Comparison of ENCODE assay signal across 13 cellular contexts in the genomic region with DNA sequence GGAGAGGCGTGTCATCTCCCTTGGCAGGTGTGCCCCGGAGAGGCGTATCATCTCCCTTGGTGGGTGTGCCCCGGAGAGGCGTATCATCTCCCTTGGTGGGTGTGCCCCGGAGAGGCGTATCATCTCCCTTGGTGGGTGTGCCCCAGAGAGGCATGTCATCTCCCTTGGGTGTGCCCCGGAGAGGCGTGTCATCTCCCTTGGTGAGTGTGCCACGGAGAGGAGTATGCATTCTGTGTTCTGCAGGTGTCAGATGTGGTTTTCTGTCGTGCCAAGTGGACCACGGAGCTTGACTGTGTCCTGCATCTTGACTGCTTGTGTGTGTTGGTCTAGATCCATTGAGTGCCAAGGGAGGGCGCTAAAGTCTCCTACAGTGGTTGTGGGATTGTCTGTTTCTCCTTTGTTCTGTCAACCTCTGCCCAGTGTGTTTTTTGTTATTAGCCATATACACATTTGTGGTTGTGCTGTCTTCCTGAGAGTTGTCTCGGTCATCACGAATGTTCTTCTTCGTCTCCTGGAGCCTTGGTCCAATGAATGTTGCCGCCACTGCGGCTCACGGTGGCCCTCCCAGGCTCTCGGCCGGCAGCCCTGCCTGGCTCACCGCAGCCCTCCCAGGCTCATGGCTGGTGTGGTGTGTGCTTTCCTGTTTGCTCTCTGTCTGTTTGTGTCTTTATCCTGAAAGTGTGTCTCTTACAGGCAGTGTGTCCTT.
DNase-seq lines count a peak whose midpoint lies in the region; ATAC-seq and TF ChIP-seq lines count a peak whose summit lies in the region.
"Had no signal": no experiment of that assay in that cellular context is flagged by ENCODE, and none has a peak within 500 bp of the region (broad histone marks: within the 10 kb centered on the region; RNA-seq: fewer than 3 reads in every experiment).

No MANE protein-coding gene starts in this region.

- ATAC-seq in sciatic nerve (no peak), SK-N-SH treated with all-trans-retinoic acid at 6 μM for 48 hours (no peak)
- ATAC-seq: lower lobe of right lung had no signal

- no peaks in the 10 kb centered on the region for H3F3A ChIP-seq in DOHH2 (ENCODE audit: control insufficient read depth, insufficient read depth)

- TF ChIP-seq CTCF in DOHH2 (IDR thresholded peaks at IDR 0.05; ENCODE audit: low read depth, low read length, poor library complexity, severe bottlenecking) (peak; percentile 45), epithelial cell of esophagus (IDR thresholded peaks at IDR 0.05; ENCODE audit: insufficient read depth, low read depth, low read length, missing control alignments) (no peak), Calu3 (IDR thresholded peaks at IDR 0.05; ENCODE audit: unreplicated experiment) (no peak)

- no peak overlapping the region for H3K4me3 Mint-ChIP-seq in Calu3 (ENCODE audit: low read depth, unreplicated experiment)
- H3K4me3 Mint-ChIP-seq: brain had no signal

- H3K27ac ChIP-seq in DOHH2 (ENCODE audit: low read depth, low read length) (no peak overlapping the region), Karpas-422 (ENCODE audit: low read length) (no peak overlapping the region)
- H3K27ac ChIP-seq: lower lobe of right lung had no signal

- no TSS peak for BruUV-seq in Calu3 (replicated peaks; lab: Mats Ljungman, UMichigan)

- H4K20me1 ChIP-seq in DOHH2 (ENCODE audit: control insufficient read depth, insufficient read depth, low read depth, low read length): no peaks in the 10 kb centered on the region
- peaks cover 34% of the 10 kb centered on the region for H4K20me1 ChIP-seq in Karpas-422 (ENCODE audit: insufficient read depth, low read depth, low read length)

- H3K9me2 ChIP-seq in DOHH2 (replicated peaks; ENCODE audit: control insufficient read depth, low read length): no peaks in the 10 kb centered on the region
- no peaks in the 10 kb centered on the region for H3K9me2 ChIP-seq in Karpas-422 (replicated peaks; ENCODE audit: insufficient read depth, low read length)

- H3K27me3 ChIP-seq in DOHH2 (ENCODE audit: control insufficient read depth, low read length) (no peaks in the 10 kb centered on the region), Karpas-422 (ENCODE audit: low read length) (peaks cover under 1% of the 10 kb centered on the region; the same call in 1 of the 2 replicates)

- H3K4me1 ChIP-seq in DOHH2 (ENCODE audit: control insufficient read depth, low read length): peaks cover 10% of the 10 kb centered on the region
- H3K4me1 ChIP-seq in Karpas-422 (ENCODE audit: low read length): peaks cover 48% of the 10 kb centered on the region

- DNase-seq in Karpas-422 (peak; percentile 77), epithelial cell of esophagus (ENCODE audit: low read depth) (peak; percentile 40), sciatic nerve (ENCODE audit: low spot score) (peak; percentile 47), NOMO-1 (lab: John Stamatoyannopoulos, UW; ENCODE audit: unreplicated experiment in 2 of 2) (no peak), Calu3 (no peak)
- no peak for DNase-seq in stimulated activated naive CD4-positive, alpha-beta T cell (lab: John Stamatoyannopoulos, UW)
- DNase-seq: activated CD8-positive, alpha-beta memory T cell treated with anti-CD3 and anti-CD28 coated beads, Interleukin-2, amount 50 U/mL, for 48 hours; lower lobe of right lung; NCI-H2227 treated with DMSO at 0.1 percent for 48 hours; stimulated activated CD8-positive, alpha-beta memory T cell treated with anti-CD3 and anti-CD28 coated beads, Interleukin-4, amount 100 ng/mL, for 48 hours had no signal

- H3K27me3 Mint-ChIP-seq in Calu3 (ENCODE audit: unreplicated experiment): no peaks in the 10 kb centered on the region
- H3K27me3 Mint-ChIP-seq: brain had no signal

- H3K36me3 ChIP-seq in DOHH2 (ENCODE audit: control insufficient read depth, low read length) (no peaks in the 10 kb centered on the region), Karpas-422 (ENCODE audit: insufficient read depth, low read length) (no peaks in the 10 kb centered on the region)
- H3K36me3 ChIP-seq: lower lobe of right lung had no signal

- no peaks in the 10 kb centered on the region for H3K36me3 Mint-ChIP-seq in Calu3 (ENCODE audit: insufficient read depth, unreplicated experiment)
- H3K36me3 Mint-ChIP-seq: brain had no signal

- H3K79me2 ChIP-seq in DOHH2 (ENCODE audit: control insufficient read depth, low read length): no peaks in the 10 kb centered on the region
- no peaks in the 10 kb centered on the region for H3K79me2 ChIP-seq in Karpas-422 (ENCODE audit: low read length)

- H3K9me3 ChIP-seq in DOHH2 (ENCODE audit: control insufficient read depth, insufficient read depth, low read length) (no peaks in the 10 kb centered on the region), Karpas-422 (ENCODE audit: low read length) (no peaks in the 10 kb centered on the region)
- H3K9me3 ChIP-seq: lower lobe of right lung had no signal

- H3K4me2 ChIP-seq in DOHH2 (ENCODE audit: low read length) (no peak overlapping the region), Karpas-422 (ENCODE audit: low read depth, low read length, poor library complexity, severe bottlenecking) (peak overlapping the region; percentile 12)

- no peak overlapping the region for H3K27ac Mint-ChIP-seq in Calu3 (ENCODE audit: unreplicated experiment)
- H3K27ac Mint-ChIP-seq: brain had no signal

- CTCF ChIA-PET in Calu3 (lab: Charles Lee): no interaction called here

- no peak overlapping the region for H2AFZ ChIP-seq in Karpas-422 (ENCODE audit: low read length)

- intact Hi-C loops in sciatic nerve (cut with DNase I): loop anchor here (1.0 kb wide), 1 partner anchor 173 kb away; no protein-coding TSS in a partner anchor
- intact Hi-C loops in Calu3 (cut with micrococcal nuclease; ENCODE audit: unreplicated experiment): no loop called here

- peaks cover 14% of the 10 kb centered on the region for H3K4me1 Mint-ChIP-seq in Calu3 (ENCODE audit: low read depth, unreplicated experiment)

- H3K4me3 ChIP-seq in DOHH2 (ENCODE audit: low read length) (no peak overlapping the region), Karpas-422 (ENCODE audit: low read length) (no peak overlapping the region), epithelial cell of esophagus (ENCODE audit: low read length) (no peak overlapping the region)
- H3K4me3 ChIP-seq: lower lobe of right lung had no signal

- no peak overlapping the region for H3K9ac ChIP-seq in Karpas-422 (ENCODE audit: low read length)

- H3K9me3 Mint-ChIP-seq in Calu3 (ENCODE audit: low read depth, unreplicated experiment): no peaks in the 10 kb centered on the region

TF ChIP-seq in SK-N-SH treated with all-trans-retinoic acid at 6 μM for 48 hours, 23 proteins besides CTCF, POLR2A, EP300 and RAD21:
- no peak for TF ChIP-seq OSR1 (CRISPR knock-in tag; IDR thresholded peaks at IDR 0.05)

Comparison
In these comparisons a context has a peak if more than half of its experiments do, and no peak if none do; other contexts are left out.
1. DNase-seq: peak in Karpas-422 (single experiment), epithelial cell of esophagus (single experiment) and sciatic nerve (single experiment); none in NOMO-1 (0 of 2), stimulated activated naive CD4-positive, alpha-beta T cell (0 of 6) and Calu3 (single experiment).